Comparison of ENCODE assay signal across 17 cellular contexts in the genomic region with DNA sequence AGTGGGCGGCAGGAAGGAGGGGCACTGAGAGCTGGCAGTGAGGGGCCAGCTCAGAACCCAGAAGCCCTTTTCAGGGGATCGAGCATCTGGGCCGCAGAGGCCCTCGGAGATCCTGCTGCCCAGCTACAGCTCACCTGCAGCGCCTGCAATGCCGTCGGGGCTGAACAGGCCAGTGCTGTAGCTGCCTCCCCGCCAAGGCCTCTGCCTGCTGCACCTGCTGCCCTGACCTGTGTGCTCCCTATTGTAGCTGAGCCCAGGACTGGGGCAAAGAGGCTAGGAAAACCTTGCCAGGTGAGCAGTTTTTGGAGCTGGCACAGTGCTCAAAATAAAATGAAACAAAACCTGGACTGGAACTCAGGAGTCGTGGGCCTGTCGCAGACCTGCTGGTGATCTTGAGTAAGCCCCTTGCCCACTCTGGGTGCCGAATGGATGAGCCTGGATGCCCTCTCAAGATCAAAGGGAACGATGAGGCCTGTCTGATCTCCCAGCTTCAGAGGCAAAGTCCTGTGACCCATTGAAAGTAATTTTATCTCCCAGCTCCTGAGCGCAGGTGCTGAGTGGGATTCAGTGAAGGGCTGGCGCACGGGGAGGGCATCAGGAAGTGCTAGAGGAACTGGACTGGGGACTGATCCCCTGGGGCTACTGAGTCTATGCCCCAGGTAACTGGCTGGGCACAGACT.
DNase-seq lines count a peak whose midpoint lies in the region; ATAC-seq and TF ChIP-seq lines count a peak whose summit lies in the region.
"Had no signal": no experiment of that assay in that cellular context is flagged by ENCODE, and none has a peak within 500 bp of the region (broad histone marks: within the 10 kb centered on the region; RNA-seq: fewer than 3 reads in every experiment).

No MANE protein-coding gene starts in this region.

- H3K4me3 ChIP-seq in lung, result no peak overlapping the region
- H3K4me3 ChIP-seq: right lobe of liver had no signal

- no peak overlapping the region for H3K27ac Mint-ChIP-seq in activated CD4-positive, alpha-beta memory T cell treated with anti-CD3 and anti-CD28 coated beads, Interleukin-2, amount 10 ng/mL, durations not matched to agents 7 days and 5 days
- H3K27ac Mint-ChIP-seq: activated naive CD4-positive, alpha-beta T cell treated with anti-CD3 and anti-CD28 coated beads, Interleukin-2, amount 50 U/mL, for 72 hours; CD14-positive monocyte; naive B cell had no signal

- H3K27ac ChIP-seq in VCaP (0 out of 2 replicates have a peak overlapping the region, but pooled peaks have one; percentile 13), lung (ENCODE audit: low read depth in 1 of 2, low read length in 1 of 2) (no peak overlapping the region)
- H3K27ac ChIP-seq: cardiac muscle cell, right lobe of liver had no signal

- no peak overlapping the region for H3K4me3 Mint-ChIP-seq in activated CD4-positive, alpha-beta memory T cell treated with anti-CD3 and anti-CD28 coated beads, Interleukin-2, amount 10 ng/mL, durations not matched to agents 7 days and 5 days

- DNase-seq in NCI-H1436 (lab: John Stamatoyannopoulos, UW) (peak; percentile 31), lung (ENCODE audit: low spot score) (peak; percentile 11), OCI-M1 (lab: John Stamatoyannopoulos, UW) (no peak), globus pallidus (ENCODE audit: low spot score) (no peak), omental fat pad (ENCODE audit: low spot score) (no peak)
- no peak for DNase-seq in activated CD4-positive, alpha-beta memory T cell treated with anti-CD3 and anti-CD28 coated beads, Interleukin-2, amount 10 ng/mL, durations not matched to agents 7 days and 5 days
- DNase-seq: KBM-7; left colon; naive B cell; NCI-H146; stimulated activated naive CD4-positive, alpha-beta T cell treated with Interleukin-2 at 50 U/mL for 16 hours had no signal

- H3K4me1 ChIP-seq in ES-I3 (ENCODE audit: insufficient read depth, low read length), result no peaks in the 10 kb centered on the region
- peaks cover 0 to 8% of the 10 kb centered on the region in 2 donors for H3K4me1 ChIP-seq in lung (ENCODE audit: control insufficient read depth in 2 of 2, insufficient read depth in 2 of 2, low read length in 2 of 2)

- H3K4me1 Mint-ChIP-seq in activated CD4-positive, alpha-beta memory T cell treated with anti-CD3 and anti-CD28 coated beads, Interleukin-2, amount 10 ng/mL, durations not matched to agents 7 days and 5 days, result no peaks in the 10 kb centered on the region

- CTCF ChIA-PET in activated CD4-positive, alpha-beta memory T cell treated with anti-CD3 and anti-CD28 coated beads, Interleukin-2, amount 10 ng/mL, durations not matched to agents 7 days and 5 days (lab: Charles Lee), result no interaction called here

- POLR2A ChIA-PET in activated CD4-positive, alpha-beta memory T cell treated with anti-CD3 and anti-CD28 coated beads, Interleukin-2, amount 10 ng/mL, durations not matched to agents 7 days and 5 days (lab: Charles Lee), result interaction anchor here (0.6 kb wide), 1 partner anchor 23 kb away, joined by 3 read pairs; no protein-coding TSS in a partner anchor

- ATAC-seq in lung (ENCODE audit: insufficient read depth, low FRiP score), result no peak
- ATAC-seq in omental fat pad (ENCODE audit: low FRiP score), result no peak
- ATAC-seq: activated naive CD4-positive, alpha-beta T cell treated with anti-CD3 and anti-CD28 coated beads, Interleukin-2, amount 50 U/mL, for 72 hours; left colon had no signal

- H3K9ac ChIP-seq in ES-I3 (ENCODE audit: low read depth, low read length), result peak overlapping the region; percentile 51; the same call in 1 of the 2 replicates

- TF ChIP-seq CTCF in VCaP (conservative IDR thresholded peaks at IDR 0.05) (no peak), lung (IDR thresholded peaks at IDR 0.05; ENCODE audit: control extremely low read depth, extremely low read depth) (no peak), omental fat pad (IDR thresholded peaks at IDR 0.05) (no peak)

- 83 to 87% methylated on average over 15 of the region's 15 CpGs for WGBS in lung, 2 donors

- H3K36me3 ChIP-seq in ES-I3 (ENCODE audit: insufficient read depth, low read length), result no peaks in the 10 kb centered on the region
- no peaks in the 10 kb centered on the region for H3K36me3 ChIP-seq in lung (ENCODE audit: control insufficient read depth in 2 of 2, insufficient read depth in 2 of 2, low read length in 2 of 2)
- H3K36me3 ChIP-seq: cardiac muscle cell, right lobe of liver had no signal

- H3K9me3 Mint-ChIP-seq in activated CD4-positive, alpha-beta memory T cell treated with anti-CD3 and anti-CD28 coated beads, Interleukin-2, amount 10 ng/mL, durations not matched to agents 7 days and 5 days, result no peaks in the 10 kb centered on the region
- H3K9me3 Mint-ChIP-seq: activated naive CD4-positive, alpha-beta T cell treated with anti-CD3 and anti-CD28 coated beads, Interleukin-2, amount 50 U/mL, for 72 hours had no signal

- H3K27me3 ChIP-seq in lung (ENCODE audit: control insufficient read depth, insufficient read depth), result no peaks in the 10 kb centered on the region
- H3K27me3 ChIP-seq: right lobe of liver had no signal

- H3K36me3 Mint-ChIP-seq in activated CD4-positive, alpha-beta memory T cell treated with anti-CD3 and anti-CD28 coated beads, Interleukin-2, amount 10 ng/mL, durations not matched to agents 7 days and 5 days (ENCODE audit: low read depth), result no peaks in the 10 kb centered on the region
- H3K36me3 Mint-ChIP-seq: CD14-positive monocyte, naive B cell had no signal

- peaks cover 18% of the 10 kb centered on the region for H3K27me3 Mint-ChIP-seq in activated CD4-positive, alpha-beta memory T cell treated with anti-CD3 and anti-CD28 coated beads, Interleukin-2, amount 10 ng/mL, durations not matched to agents 7 days and 5 days

- H3K9me3 ChIP-seq in ES-I3 (ENCODE audit: control insufficient read depth, insufficient read depth, low read length) (no peaks in the 10 kb centered on the region), lung (ENCODE audit: control insufficient read depth in 2 of 2, insufficient read depth in 1 of 2, low read length in 1 of 2) (no peaks in the 10 kb centered on the region)
- H3K9me3 ChIP-seq: right lobe of liver had no signal

Comparison
In these comparisons a context has a peak if more than half of its experiments do, and no peak if none do; other contexts are left out.
1. DNase-seq: peak in NCI-H1436 (single experiment) and lung (single experiment); none in activated CD4-positive, alpha-beta memory T cell treated with anti-CD3 and anti-CD28 coated beads, Interleukin-2, amount 10 ng/mL, durations not matched to agents 7 days and 5 days (single experiment), OCI-M1 (single experiment), globus pallidus (single experiment) and omental fat pad (single experiment).